1 cellular context compared by ENCODE assay signal in genomic region chr12:51381226-51382079, GRCh38.
TF ChIP-seq lines count a peak whose summit lies in the region.

No MANE protein-coding gene starts in this region.

TF ChIP-seq in SK-N-SH, 30 proteins besides CTCF, POLR2A, EP300 and RAD21 (continued from another document):
- TF ChIP-seq USF2 (IDR thresholded peaks at IDR 0.05; ENCODE audit: borderline replicate concordance, low read depth, low read length): no peak
- no peak for TF ChIP-seq NFIC (IDR thresholded peaks at IDR 0.05; ENCODE audit: borderline replicate concordance)
- TF ChIP-seq FOXM1 (IDR thresholded peaks at IDR 0.05; ENCODE audit: low read depth): no peak
